In genomic region chr19:21698215-21698614, GRCh38 we compare ENCODE assay signal across 8 cellular contexts.
A peak's percentile ranks its signal among the peaks of the same experiment; 100 is the strongest.
DNase-seq lines count a peak whose midpoint lies in the region; ATAC-seq and TF ChIP-seq lines count a peak whose summit lies in the region.

No MANE protein-coding gene starts in this region.

- H3K4me1 Mint-ChIP-seq in naive B cell = no peaks in the 10 kb centered on the region

- no peak overlapping the region for H3K9ac ChIP-seq in colonic mucosa (ENCODE audit: low read depth in 2 of 2, low read length in 2 of 2)

- no peaks in the 10 kb centered on the region for H3K36me3 Mint-ChIP-seq in naive B cell

- H3K4me3 Mint-ChIP-seq in naive B cell = no peak overlapping the region

- TF ChIP-seq CTCF in DOHH2 (IDR thresholded peaks at IDR 0.05; ENCODE audit: low read depth, low read length, poor library complexity, severe bottlenecking) (peak; percentile 55), NB4 (IDR thresholded peaks at IDR 0.05; ENCODE audit: low read depth, low read length) (peak; percentile 33), colonic mucosa (IDR thresholded peaks at IDR 0.05) (peak; percentile 61)

- H3K4me3 ChIP-seq in DOHH2 (ENCODE audit: low read length) = no peak overlapping the region
- H3K4me3 ChIP-seq in NB4 (ENCODE audit: low read depth, low read length) = no peak overlapping the region
- H3K4me3 ChIP-seq in colonic mucosa = no peak overlapping the region

- intact Hi-C loops in colonic mucosa (cut with DNase I) = loop anchor here (10.0 kb wide), 2 partner anchors 213 to 493 kb away; no protein-coding TSS in a partner anchor

- no peak overlapping the region for H3K27ac Mint-ChIP-seq in naive B cell

- H3K27ac ChIP-seq in DOHH2 (ENCODE audit: low read depth, low read length) (no peak overlapping the region), colonic mucosa (no peak overlapping the region)

- H3K27me3 Mint-ChIP-seq in naive B cell = peaks cover 0 to 16% (median 6%) of the 10 kb centered on the region in 3 donors

- H3K4me2 ChIP-seq in DOHH2 (ENCODE audit: low read length) = no peak overlapping the region

- H3K9me3 ChIP-seq in DOHH2 (ENCODE audit: control insufficient read depth, insufficient read depth, low read length) (no peaks in the 10 kb centered on the region; the same call in 1 of the 2 replicates), colonic mucosa (no peaks in the 10 kb centered on the region)

- H3K4me1 ChIP-seq in DOHH2 (ENCODE audit: control insufficient read depth, low read length) = no peaks in the 10 kb centered on the region
- no peaks in the 10 kb centered on the region for H3K4me1 ChIP-seq in colonic mucosa

- no peaks in the 10 kb centered on the region for H3K27me3 ChIP-seq in DOHH2 (ENCODE audit: control insufficient read depth, low read length)
- no peaks in the 10 kb centered on the region for H3K27me3 ChIP-seq in colonic mucosa

- no peak for TF ChIP-seq POLR2A in NB4 (IDR thresholded peaks at IDR 0.05; ENCODE audit: extremely low read depth, insufficient read length)

- DNase-seq in NB4 (ENCODE audit: low read depth) (peak; percentile 47), colonic mucosa (peak; percentile 25), naive B cell (peak; percentile 5), OCI-M2 (lab: John Stamatoyannopoulos, UW; ENCODE audit: unreplicated experiment) (no peak)
- DNase-seq in activated CD4-positive, alpha-beta T cell treated with anti-CD3 and anti-CD28 coated beads, Interleukin-2, amount 50 U/mL, for 48 hours = no peak

- no peaks in the 10 kb centered on the region for H3K79me2 ChIP-seq in DOHH2 (ENCODE audit: control insufficient read depth, low read length)

- H3K36me3 ChIP-seq in DOHH2 (ENCODE audit: control insufficient read depth, low read length) (no peaks in the 10 kb centered on the region), colonic mucosa (no peaks in the 10 kb centered on the region)

- H3K9me2 ChIP-seq in DOHH2 (replicated peaks; ENCODE audit: control insufficient read depth, low read length) = no peaks in the 10 kb centered on the region

- no peak for ATAC-seq in naive B cell (ENCODE audit: low read depth in 2 of 2)
- no peak for ATAC-seq in GM21381 (IDR thresholded peaks at IDR 0.05; ENCODE audit: unreplicated experiment)
- no peak for ATAC-seq in HG03045 (IDR thresholded peaks at IDR 0.05; ENCODE audit: unreplicated experiment)

- no peaks in the 10 kb centered on the region for H4K20me1 ChIP-seq in DOHH2 (ENCODE audit: control insufficient read depth, insufficient read depth, low read depth, low read length)

- peaks cover 0 to 2% (median 0%) of the 10 kb centered on the region in 7 donors for H3K9me3 Mint-ChIP-seq in naive B cell

- no peaks in the 10 kb centered on the region for H3F3A ChIP-seq in DOHH2 (ENCODE audit: control insufficient read depth, insufficient read depth)

Comparison
In these comparisons a context has a peak if more than half of its experiments do, and no peak if none do; other contexts are left out.
1. DNase-seq: peak in NB4 (single experiment), colonic mucosa (single experiment) and naive B cell (single experiment); none in OCI-M2 (single experiment) and activated CD4-positive, alpha-beta T cell treated with anti-CD3 and anti-CD28 coated beads, Interleukin-2, amount 50 U/mL, for 48 hours (0 of 2).
2. Peak in every context shown above with its lines, with median percentiles within 50 percentile points of each other: CTCF ChIP-seq.